In genomic region chr10:28722065-28722803, GRCh38 we compare ENCODE assay signal across 1 cellular context.
TF ChIP-seq lines count a peak whose summit lies in the region.

No MANE protein-coding gene starts in this region.

TF ChIP-seq in HepG2, 621 proteins besides CTCF, POLR2A, EP300 and RAD21 (continued from another document and continues in another):
- TF ChIP-seq ZNF512 (CRISPR knock-in tag; IDR thresholded peaks at IDR 0.05) (0 out of 2 replicates have a peak, but pooled peaks have one; percentile 29), ZNF12 (CRISPR knock-in tag; IDR thresholded peaks at IDR 0.05) (no peak), XBP1 (CRISPR knock-in tag; IDR thresholded peaks at IDR 0.05) (no peak), PHF21A (CRISPR knock-in tag; IDR thresholded peaks at IDR 0.05) (0 out of 2 replicates have a peak, but pooled peaks have one; percentile 37), ISL2 (CRISPR knock-in tag; IDR thresholded peaks at IDR 0.05) (no peak), ZNF740 (CRISPR knock-in tag; IDR thresholded peaks at IDR 0.05) (no peak), ZBTB25 (CRISPR knock-in tag; IDR thresholded peaks at IDR 0.05) (no peak), NONO (IDR thresholded peaks at IDR 0.05) (no peak), NONO (CRISPR knock-in tag; conservative IDR thresholded peaks at IDR 0.05) (no peak), HNRNPLL (IDR thresholded peaks at IDR 0.05; ENCODE audit: low read depth, low read length, poor library complexity, severe bottlenecking) (peak; percentile 83), FOXA1 (IDR thresholded peaks at IDR 0.05) (no peak), FOXA1 (CRISPR knock-in tag; IDR thresholded peaks at IDR 0.05) (no peak), HOXA7 (CRISPR knock-in tag; IDR thresholded peaks at IDR 0.05) (no peak), ZIK1 (CRISPR knock-in tag; IDR thresholded peaks at IDR 0.05; ENCODE audit: borderline replicate concordance, low read depth) (no peak), PHB2 (IDR thresholded peaks at IDR 0.05; ENCODE audit: partially characterized antibody) (no peak), ZC3H4 (CRISPR knock-in tag; IDR thresholded peaks at IDR 0.05; ENCODE audit: borderline replicate concordance) (no peak), ZBTB10 (CRISPR knock-in tag; IDR thresholded peaks at IDR 0.05; ENCODE audit: borderline replicate concordance) (no peak), ZNF292 (CRISPR knock-in tag; IDR thresholded peaks at IDR 0.05; ENCODE audit: borderline replicate concordance, low read depth) (peak; percentile 70; the same call in 1 of the 2 replicates), KDM4B (CRISPR knock-in tag; IDR thresholded peaks at IDR 0.05) (no peak), ZNF331 (CRISPR knock-in tag; IDR thresholded peaks at IDR 0.05) (no peak), ZNF354B (CRISPR knock-in tag; IDR thresholded peaks at IDR 0.05) (no peak), ZNF280B (CRISPR knock-in tag; IDR thresholded peaks at IDR 0.05; ENCODE audit: borderline replicate concordance) (no peak), ZNF512B (CRISPR knock-in tag; IDR thresholded peaks at IDR 0.05; ENCODE audit: borderline replicate concordance) (no peak), UBTF (CRISPR knock-in tag; IDR thresholded peaks at IDR 0.05) (peak; percentile 71), ZBTB33 (CRISPR knock-in tag; IDR thresholded peaks at IDR 0.05) (no peak), REL (CRISPR knock-in tag; conservative IDR thresholded peaks at IDR 0.05) (no peak), FOSL2 (CRISPR knock-in tag; IDR thresholded peaks at IDR 0.05) (no peak; the same call in 1 of the 2 replicates), ZNF737 (CRISPR knock-in tag; IDR thresholded peaks at IDR 0.05; ENCODE audit: borderline replicate concordance) (no peak), PREB (CRISPR knock-in tag; IDR thresholded peaks at IDR 0.05) (no peak), ZNF558 (CRISPR knock-in tag; IDR thresholded peaks at IDR 0.05; ENCODE audit: borderline replicate concordance) (no peak), ZNF282 (IDR thresholded peaks at IDR 0.05; ENCODE audit: partially characterized antibody) (no peak), ZNF33B (CRISPR knock-in tag; IDR thresholded peaks at IDR 0.05) (no peak; the same call in 1 of the 2 replicates), HNRNPUL1 (IDR thresholded peaks at IDR 0.05; ENCODE audit: low read depth, low read length) (no peak), ZNF274 (CRISPR knock-in tag; IDR thresholded peaks at IDR 0.05) (no peak), RARG (CRISPR knock-in tag; IDR thresholded peaks at IDR 0.05; ENCODE audit: low read depth) (no peak), ETV6 (CRISPR knock-in tag; conservative IDR thresholded peaks at IDR 0.05) (no peak), GTF2F1 (IDR thresholded peaks at IDR 0.05; ENCODE audit: low read length) (no peak), HMGXB3 (CRISPR knock-in tag; IDR thresholded peaks at IDR 0.05; ENCODE audit: borderline replicate concordance) (no peak), NCOA2 (CRISPR knock-in tag; IDR thresholded peaks at IDR 0.05) (no peak), ONECUT2 (CRISPR knock-in tag; IDR thresholded peaks at IDR 0.05) (no peak), NCOA1 (CRISPR knock-in tag; IDR thresholded peaks at IDR 0.05) (no peak), DPF2 (CRISPR knock-in tag; IDR thresholded peaks at IDR 0.05; ENCODE audit: borderline replicate concordance, low read depth) (no peak), ZBTB42 (CRISPR knock-in tag; IDR thresholded peaks at IDR 0.05) (no peak), TARDBP (CRISPR knock-in tag; IDR thresholded peaks at IDR 0.05) (no peak), ZNF543 (CRISPR knock-in tag; IDR thresholded peaks at IDR 0.05) (0 out of 2 replicates have a peak, but pooled peaks have one; percentile 42), PRMT3 (CRISPR knock-in tag; IDR thresholded peaks at IDR 0.05; ENCODE audit: borderline replicate concordance, low read depth) (no peak)
